14 cellular contexts compared by ENCODE assay signal in the genomic region with DNA sequence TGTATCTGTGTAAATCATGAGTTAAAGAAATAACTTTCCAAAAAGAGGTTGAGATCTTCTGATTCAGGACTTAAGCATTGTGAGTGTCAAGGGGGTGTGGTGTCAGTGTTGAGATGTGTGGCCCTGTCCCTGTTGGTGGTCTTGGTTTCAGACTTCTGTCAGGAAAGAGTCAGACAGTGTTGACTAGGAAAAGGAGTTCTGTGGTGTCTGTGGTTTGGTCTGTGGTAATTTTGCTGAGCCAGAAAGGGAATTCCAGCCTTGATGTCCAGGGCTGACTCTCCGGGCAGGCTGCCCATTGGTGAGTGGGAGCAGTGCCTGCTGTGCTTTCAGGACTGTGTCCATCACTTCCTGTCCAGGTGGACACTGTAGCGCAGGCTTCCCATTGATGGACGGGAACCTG. TPM values are rescaled to one million over a fixed set of nuclear protein-coding genes. Genes with fewer than 3 reads are reported as not detected.
DNase-seq lines count a peak whose midpoint lies in the region; ATAC-seq, FAIRE-seq and TF ChIP-seq lines count a peak whose summit lies in the region.
"Had no signal": no experiment of that assay in that cellular context is flagged by ENCODE, and none has a peak within 500 bp of the region (broad histone marks: within the 10 kb centered on the region; RNA-seq: fewer than 3 reads in every experiment).

No MANE protein-coding gene starts in this region.

- H3K14ac ChIP-seq in H9 (ENCODE audit: insufficient read depth, low read length): no peak overlapping the region

- H3K4me3 Mint-ChIP-seq in activated T-cell treated with anti-CD3 and anti-CD28 coated beads, Interleukin-2, amount 50 U/mL, for 72 hours: no peak overlapping the region
- no peak overlapping the region for H3K4me3 Mint-ChIP-seq in H9
- H3K4me3 Mint-ChIP-seq: activated CD4-positive, alpha-beta T cell treated with anti-CD3 and anti-CD28 coated beads, Interleukin-2, amount 10 ng/mL, durations not matched to agents 24 days and 14 days; activated naive CD8-positive, alpha-beta T cell treated with anti-CD3 and anti-CD28 coated beads, Interleukin-2, amount 10 ng/mL, durations not matched to agents 7 days and 5 days; immature natural killer cell had no signal

- H3K27me3 Mint-ChIP-seq in activated T-cell treated with anti-CD3 and anti-CD28 coated beads, Interleukin-2, amount 50 U/mL, for 72 hours (ENCODE audit: low read depth): peaks cover 89% of the 10 kb centered on the region
- peaks cover 51% of the 10 kb centered on the region for H3K27me3 Mint-ChIP-seq in H9 (ENCODE audit: low read depth)

- H2BK12ac ChIP-seq in H9 (ENCODE audit: insufficient read length, low read depth, low read length): no peak overlapping the region

- no peak overlapping the region for H3K56ac ChIP-seq in H9 (ENCODE audit: insufficient read length, low read depth, low read length)

- no peaks in the 10 kb centered on the region for H3K79me2 ChIP-seq in HepG2 (ENCODE audit: insufficient read depth, low read length)
- no peaks in the 10 kb centered on the region for H3K79me2 ChIP-seq in H9 (ENCODE audit: insufficient read depth, low read length)

- H3K27ac ChIP-seq in right lobe of liver: no peak overlapping the region
- H3K27ac ChIP-seq in HepG2 (ENCODE audit: extremely low read length, insufficient read depth, low read length): no peak overlapping the region
- no peak overlapping the region for H3K27ac ChIP-seq in H9 (ENCODE audit: insufficient read length, low read depth, low read length)

- POLR2A ChIA-PET in HepG2 (lab: Yijun Ruan, JAX): no interaction called here

- no peaks in the 10 kb centered on the region for H4K20me1 ChIP-seq in HepG2 (ENCODE audit: insufficient read depth, low read length)
- H4K20me1 ChIP-seq in H9 (ENCODE audit: control insufficient read depth, insufficient read depth, insufficient read length): no peaks in the 10 kb centered on the region

- CTCF ChIA-PET in HepG2 (lab: Yijun Ruan, JAX; ENCODE audit: low intra/inter-chr PET ratio, low total read pairs): interaction anchor here (0.8 to 2.6 kb wide), 2 partner anchors 185 to 188 kb away, joined by 3 to 27 read pairs; no protein-coding TSS in a partner anchor

- in situ Hi-C loops in HepG2 (cut with HindIII; ENCODE audit: extremely low pct_ligation_motif_present, low pct_unique_long_range_greater_than_20kb): loop anchor here (5.0 kb wide), 2 partner anchors 112 to 187 kb away; no protein-coding TSS in a partner anchor

- no peak overlapping the region for H3K4me2 ChIP-seq in HepG2 (ENCODE audit: low read depth, low read length)
- no peak overlapping the region for H3K4me2 ChIP-seq in H9 (ENCODE audit: insufficient read depth, insufficient read length, low read length)

- H3T11ph ChIP-seq in H9 (ENCODE audit: low read length): no peak overlapping the region

- H3K9me3 Mint-ChIP-seq in activated T-cell treated with anti-CD3 and anti-CD28 coated beads, Interleukin-2, amount 50 U/mL, for 72 hours: peaks cover 2 to 8% of the 10 kb centered on the region in 2 donors
- peaks cover 0 to 8% of the 10 kb centered on the region in 2 experiments; a peak in 4 of 5 replicates for H3K9me3 Mint-ChIP-seq in H9

- no peak for TF ChIP-seq CTCF in right lobe of liver (IDR thresholded peaks at IDR 0.05)
- TF ChIP-seq CTCF in HepG2 (CRISPR knock-in tag; IDR thresholded peaks at IDR 0.05): no peak
- TF ChIP-seq CTCF in H9 (conservative IDR thresholded peaks at IDR 0.05): no peak

- peaks cover 0 to 18% of the 10 kb centered on the region in 2 donors for H3K27me3 ChIP-seq in right lobe of liver
- no peaks in the 10 kb centered on the region; a peak in 1 of 5 replicates for H3K27me3 ChIP-seq in HepG2 (ENCODE audit: control insufficient read depth in 1 of 2, insufficient read depth in 2 of 2, low read length in 2 of 2)
- peaks cover 5% of the 10 kb centered on the region; the same call in 1 of the 2 replicates for H3K27me3 ChIP-seq in H9 (ENCODE audit: insufficient read depth, low read length)

- ATAC-seq in right lobe of liver (peak in 3 of 4 donors; percentile 9 to 43 (median 37)), HepG2 (no peak)
- no peak for ATAC-seq in activated T-cell treated with anti-CD3 and anti-CD28 coated beads, Interleukin-2, amount 50 U/mL, for 72 hours (replicated peaks in 1 of 2)

- H3K79me1 ChIP-seq in H9 (ENCODE audit: insufficient read depth, low read depth, low read length, poor library complexity, severe bottlenecking): no peaks in the 10 kb centered on the region

- H3K4ac ChIP-seq in H9 (ENCODE audit: low read depth, low read length): no peak overlapping the region

- H4K5ac ChIP-seq in H9 (ENCODE audit: insufficient read length, low read depth, low read length): no peak overlapping the region

- H3K9ac ChIP-seq in HepG2 (ENCODE audit: insufficient read depth, low read depth, low read length): no peak overlapping the region
- H3K9ac ChIP-seq in H9 (ENCODE audit: extremely low read depth, insufficient read length, low read length): no peak overlapping the region

- DNase-seq in right lobe of liver (peak in 1 of 3 donors; percentile 52), HepG2 (ENCODE audit: low spot score) (no peak), SW480 (ENCODE audit: low spot score) (peak; percentile 93), glomerular visceral epithelial cell (ENCODE audit: extremely low spot score) (peak; percentile 99), SKM-1 treated with dmso at 0.1 percent for 144 hours (lab: John Stamatoyannopoulos, UW; ENCODE audit: unreplicated experiment) (no peak), H9 (no peak), SKM-1 (lab: John Stamatoyannopoulos, UW; ENCODE audit: unreplicated experiment) (no peak)
- no peak for DNase-seq in activated T-cell treated with anti-CD3 and anti-CD28 coated beads, Interleukin-2, amount 50 U/mL, for 72 hours
- DNase-seq: activated CD4-positive, alpha-beta T cell treated with anti-CD3 and anti-CD28 coated beads, Interleukin-2, amount 10 ng/mL, durations not matched to agents 24 days and 14 days; activated naive CD8-positive, alpha-beta T cell treated with anti-CD3 and anti-CD28 coated beads, Interleukin-2, amount 10 ng/mL, durations not matched to agents 7 days and 5 days; AML-193; immature natural killer cell; NCI-H2029 treated with DMSO at 0.1 percent for 48 hours had no signal

- H4K8ac ChIP-seq in H9 (replicated peaks; ENCODE audit: insufficient read length, low read depth, low read length): no peak overlapping the region

- no peak overlapping the region for H3K27ac Mint-ChIP-seq in activated T-cell treated with anti-CD3 and anti-CD28 coated beads, Interleukin-2, amount 50 U/mL, for 72 hours
- no peak overlapping the region for H3K27ac Mint-ChIP-seq in H9
- H3K27ac Mint-ChIP-seq: activated CD4-positive, alpha-beta T cell treated with anti-CD3 and anti-CD28 coated beads, Interleukin-2, amount 10 ng/mL, durations not matched to agents 24 days and 14 days; activated naive CD8-positive, alpha-beta T cell treated with anti-CD3 and anti-CD28 coated beads, Interleukin-2, amount 10 ng/mL, durations not matched to agents 7 days and 5 days; immature natural killer cell had no signal

- H3K4me1 Mint-ChIP-seq in activated T-cell treated with anti-CD3 and anti-CD28 coated beads, Interleukin-2, amount 50 U/mL, for 72 hours (ENCODE audit: low read depth): peaks cover 19% of the 10 kb centered on the region
- H3K4me1 Mint-ChIP-seq in H9: peaks cover 9 to 14% of the 10 kb centered on the region in 2 experiments

- no peak overlapping the region for H2AK5ac ChIP-seq in H9 (ENCODE audit: insufficient read length, low read length)

- no peak for TF ChIP-seq POLR2A in right lobe of liver (IDR thresholded peaks at IDR 0.05)
- TF ChIP-seq POLR2A in HepG2 (IDR thresholded peaks at IDR 0.05; ENCODE audit: insufficient read depth in 1 of 2, low read depth in 2 of 2, low read length in 2 of 2): no peak

- no peak for TF ChIP-seq EP300 in HepG2 (IDR thresholded peaks at IDR 0.05; ENCODE audit: low read depth in 2 of 2, low read length in 2 of 2)
- no peak for TF ChIP-seq EP300 in HepG2 (CRISPR knock-in tag; IDR thresholded peaks at IDR 0.05; ENCODE audit: borderline replicate concordance)

- H2BK15ac ChIP-seq in H9 (ENCODE audit: low read depth, low read length): no peak overlapping the region

- no peak for TF ChIP-seq RAD21 in HepG2 (CRISPR knock-in tag; IDR thresholded peaks at IDR 0.05)

- intact Hi-C loops in right lobe of liver (cut with DNase I): loop anchor here (5.0 to 10.0 kb wide), 3 partner anchors 104 to 182 kb away; no protein-coding TSS in a partner anchor
- intact Hi-C loops in HepG2 (cut with micrococcal nuclease; ENCODE audit: unreplicated experiment): no loop called here

- H3K4me1 ChIP-seq in right lobe of liver (peaks cover 0 to 5% (median 0%) of the 10 kb centered on the region in 4 donors), HepG2 (ENCODE audit: insufficient read depth, low read length) (peaks cover 13% of the 10 kb centered on the region), H9 (ENCODE audit: insufficient read depth, low read length) (0 out of 2 replicates have a peak, but pooled peaks cover 2% of the 10 kb centered on the region)

- WGBS in right lobe of liver (ENCODE audit: insufficient coverage, low coverage, low lambda C conversion rate, missing lambda C conversion rate): 54% methylated on average over 3 of the region's 3 CpGs
- WGBS in HepG2 (ENCODE audit: low lambda C conversion rate): no CpG with 5 or more reads among the region's 3 CpGs
- WGBS in H9 (ENCODE audit: extremely low coverage, insufficient read length, low lambda C conversion rate): no CpG with 5 or more reads among the region's 3 CpGs

- H2AFZ ChIP-seq in HepG2 (ENCODE audit: low read length): no peak overlapping the region
- no peak overlapping the region for H2AFZ ChIP-seq in H9 (ENCODE audit: low read length)

- BruUV-seq in HepG2 (replicated peaks; lab: Mats Ljungman, UMichigan): no TSS peak

- no peak overlapping the region for H4K91ac ChIP-seq in H9 (ENCODE audit: insufficient read length, low read depth, low read length)

- H3K4me3 ChIP-seq in right lobe of liver (no peak overlapping the region), HepG2 (replicated peaks in 1 of 3; ENCODE audit: insufficient read depth in 1 of 3, low read depth in 2 of 3, low read length in 3 of 3) (no peak overlapping the region)

- FAIRE-seq in HepG2 (lab: Jason Lieb, UNC): no peak

- H3K36me3 ChIP-seq in right lobe of liver: no peaks in the 10 kb centered on the region
- no peaks in the 10 kb centered on the region for H3K36me3 ChIP-seq in HepG2 (replicated peaks in 1 of 2; ENCODE audit: control insufficient read depth in 1 of 2, insufficient read depth in 2 of 2, low read length in 2 of 2)

- peaks cover 8% of the 10 kb centered on the region for H3K23me2 ChIP-seq in H9 (ENCODE audit: insufficient read length, low read depth, low read length, poor library complexity, severe bottlenecking)

- no peak overlapping the region for H2BK120ac ChIP-seq in H9 (ENCODE audit: low read depth, low read length, poor library complexity, severe bottlenecking)

- no peaks in the 10 kb centered on the region for H3K9me3 ChIP-seq in right lobe of liver
- no peaks in the 10 kb centered on the region for H3K9me3 ChIP-seq in HepG2 (ENCODE audit: low read length)
- no peaks in the 10 kb centered on the region for H3K9me3 ChIP-seq in H9 (ENCODE audit: control insufficient read depth, low read depth, low read length)

- H3K18ac ChIP-seq in H9 (ENCODE audit: insufficient read length, low read depth, low read length): no peak overlapping the region

- H2BK5ac ChIP-seq in H9 (ENCODE audit: insufficient read length, low read length): no peak overlapping the region

- H2BK20ac ChIP-seq in H9 (ENCODE audit: low read depth, low read length, poor library complexity, severe bottlenecking): no peak overlapping the region

- no peak overlapping the region for H3K23ac ChIP-seq in H9 (ENCODE audit: insufficient read length, low read depth, low read length)

- H3K36me3 Mint-ChIP-seq in activated T-cell treated with anti-CD3 and anti-CD28 coated beads, Interleukin-2, amount 50 U/mL, for 72 hours (ENCODE audit: insufficient read depth in 2 of 2): peaks cover 4% of the 10 kb centered on the region in 2 donors
- H3K36me3 Mint-ChIP-seq in H9 (ENCODE audit: insufficient read depth in 1 of 3, low read depth in 3 of 3): no peaks in the 10 kb centered on the region; a peak in 1 of 7 replicates

RNA-seq across cellular contexts. Expression of a gene that starts 39.8 kb away (rescaled TPM):
- total RNA-seq in right lobe of liver (not detected), HepG2 (2016; rRNA removed; fragmentation: Illumina TruSeq; extraction: Trizol) (0.20 and 1.4 TPM in 2 replicates), H9 (2021) (0.33 TPM in 1 of 2 replicates, not detected in the other)
- 0.09 TPM in 1 of 2 replicates, not detected in the other for total RNA-seq in HepG2 (2016; cell fraction: cytosol; rRNA removed; fragmentation: Illumina TruSeq; extraction: Trizol; ENCODE audit: low read depth)
- total RNA-seq in HepG2 (2016; cell fraction: insoluble cytoplasmic fraction; rRNA removed; fragmentation: Illumina TruSeq; extraction: Trizol): 0.27 and 1.5 TPM in 2 replicates
- 0.28 and 0.43 TPM in 2 replicates for total RNA-seq in HepG2 (2016; cell fraction: membrane; rRNA removed; fragmentation: Illumina TruSeq; extraction: Trizol)
- total RNA-seq in HepG2 (2016; cell fraction: nucleus; rRNA removed; fragmentation: Illumina TruSeq; extraction: Trizol): 3.3 and 3.7 TPM in 2 replicates
- polyA plus RNA-seq in HepG2 (2011; rRNA removed): 1.1 and 1.2 TPM in 2 replicates
- 0.09 and 0.18 TPM in 2 replicates for polyA plus RNA-seq in HepG2 (2011; cell fraction: cytosol; rRNA removed)
- polyA plus RNA-seq in HepG2 (2011; cell fraction: nucleus; rRNA removed): 5.3 and 5.9 TPM in 2 replicates
- polyA plus RNA-seq in HepG2 (2012): 0.47 and 0.83 TPM in 2 replicates
- polyA plus RNA-seq in HepG2 (2016; cell fraction: cytosol; fragmentation: Illumina TruSeq; extraction: Trizol; ENCODE audit: low read depth): 0.05 TPM in 1 of 2 replicates, not detected in the other
- 0.14 and 0.24 TPM in 2 replicates for polyA plus RNA-seq in HepG2 (2016; cell fraction: insoluble cytoplasmic fraction; fragmentation: Illumina TruSeq; extraction: Trizol; ENCODE audit: low read depth)
- polyA plus RNA-seq in HepG2 (2016; cell fraction: membrane; fragmentation: Illumina TruSeq; extraction: Trizol; ENCODE audit: low read depth): 0.06 and 0.22 TPM in 2 replicates
- 7.1 and 7.2 TPM in 2 replicates for polyA plus RNA-seq in HepG2 (2016; cell fraction: nucleus; fragmentation: Illumina TruSeq; extraction: Trizol; ENCODE audit: insufficient read depth, low read depth)
- 0.07 and 0.10 TPM in 2 replicates for polyA minus RNA-seq in HepG2 (2011; rRNA and poly(A)+ RNA removed; ENCODE audit: low replicate concordance)
- not detected in 2 replicates for polyA minus RNA-seq in HepG2 (2011; cell fraction: cytosol; rRNA and poly(A)+ RNA removed)
- polyA minus RNA-seq in HepG2 (2011; cell fraction: nucleus; rRNA and poly(A)+ RNA removed): 1.7 and 2.2 TPM in 2 replicates
- not detected for total RNA-seq in activated T-cell treated with anti-CD3 and anti-CD28 coated beads, Interleukin-2, amount 50 U/mL, for 72 hours
- total RNA-seq: activated CD4-positive, alpha-beta T cell treated with anti-CD3 and anti-CD28 coated beads, Interleukin-2, amount 10 ng/mL, durations not matched to agents 24 days and 14 days; activated naive CD8-positive, alpha-beta T cell treated with anti-CD3 and anti-CD28 coated beads, Interleukin-2, amount 10 ng/mL, durations not matched to agents 7 days and 5 days had no signal
- polyA plus RNA-seq: immature natural killer cell had no signal

RNA-seq across cellular contexts. Expression of a gene that starts 43.9 kb away (rescaled TPM):
- not detected for total RNA-seq in right lobe of liver
- not detected in 2 replicates for total RNA-seq in HepG2 (2016; rRNA removed; fragmentation: Illumina TruSeq; extraction: Trizol)
- total RNA-seq in HepG2 (2016; cell fraction: cytosol; rRNA removed; fragmentation: Illumina TruSeq; extraction: Trizol; ENCODE audit: low read depth): not detected in 2 replicates
- total RNA-seq in HepG2 (2016; cell fraction: insoluble cytoplasmic fraction; rRNA removed; fragmentation: Illumina TruSeq; extraction: Trizol): not detected in 2 replicates
- total RNA-seq in HepG2 (2016; cell fraction: membrane; rRNA removed; fragmentation: Illumina TruSeq; extraction: Trizol): not detected in 2 replicates
- not detected in 2 replicates for total RNA-seq in HepG2 (2016; cell fraction: nucleus; rRNA removed; fragmentation: Illumina TruSeq; extraction: Trizol)
- not detected in 2 replicates for polyA plus RNA-seq in HepG2 (2011; rRNA removed)
- not detected in 2 replicates for polyA plus RNA-seq in HepG2 (2011; cell fraction: cytosol; rRNA removed)
- polyA plus RNA-seq in HepG2 (2011; cell fraction: nucleus; rRNA removed): not detected in 2 replicates
- not detected in 2 replicates for polyA plus RNA-seq in HepG2 (2012)
- polyA plus RNA-seq in HepG2 (2016; cell fraction: cytosol; fragmentation: Illumina TruSeq; extraction: Trizol; ENCODE audit: low read depth): not detected in 2 replicates
- not detected in 2 replicates for polyA plus RNA-seq in HepG2 (2016; cell fraction: insoluble cytoplasmic fraction; fragmentation: Illumina TruSeq; extraction: Trizol; ENCODE audit: low read depth)
- polyA plus RNA-seq in HepG2 (2016; cell fraction: membrane; fragmentation: Illumina TruSeq; extraction: Trizol; ENCODE audit: low read depth): not detected in 2 replicates
- polyA plus RNA-seq in HepG2 (2016; cell fraction: nucleus; fragmentation: Illumina TruSeq; extraction: Trizol; ENCODE audit: insufficient read depth, low read depth): not detected in 2 replicates
- polyA minus RNA-seq in HepG2 (2011; rRNA and poly(A)+ RNA removed; ENCODE audit: low replicate concordance): not detected in 2 replicates
- not detected in 2 replicates for polyA minus RNA-seq in HepG2 (2011; cell fraction: cytosol; rRNA and poly(A)+ RNA removed)
- not detected in 2 replicates for polyA minus RNA-seq in HepG2 (2011; cell fraction: nucleus; rRNA and poly(A)+ RNA removed)
- total RNA-seq in activated T-cell treated with anti-CD3 and anti-CD28 coated beads, Interleukin-2, amount 50 U/mL, for 72 hours: not detected
- total RNA-seq in H9 (2021): not detected in 2 replicates
- total RNA-seq: activated CD4-positive, alpha-beta T cell treated with anti-CD3 and anti-CD28 coated beads, Interleukin-2, amount 10 ng/mL, durations not matched to agents 24 days and 14 days; activated naive CD8-positive, alpha-beta T cell treated with anti-CD3 and anti-CD28 coated beads, Interleukin-2, amount 10 ng/mL, durations not matched to agents 7 days and 5 days; temporal lobe had no signal
- polyA plus RNA-seq: immature natural killer cell had no signal

RNA-seq across cellular contexts. Expression of a gene that starts 57.7 kb away (rescaled TPM):
- total RNA-seq in right lobe of liver (1 to 10 TPM in 1 of 6 experiments, under 1 TPM in 1, not detected in 4; 0.86 to 1.1 TPM), HepG2 (2016; rRNA removed; fragmentation: Illumina TruSeq; extraction: Trizol) (not detected in 2 replicates), H9 (2021) (not detected in 2 replicates)
- total RNA-seq in HepG2 (2016; cell fraction: cytosol; rRNA removed; fragmentation: Illumina TruSeq; extraction: Trizol; ENCODE audit: low read depth): not detected in 2 replicates
- total RNA-seq in HepG2 (2016; cell fraction: insoluble cytoplasmic fraction; rRNA removed; fragmentation: Illumina TruSeq; extraction: Trizol): not detected in 2 replicates
- total RNA-seq in HepG2 (2016; cell fraction: membrane; rRNA removed; fragmentation: Illumina TruSeq; extraction: Trizol): not detected in 2 replicates
- total RNA-seq in HepG2 (2016; cell fraction: nucleus; rRNA removed; fragmentation: Illumina TruSeq; extraction: Trizol): not detected in 2 replicates
- not detected in 2 replicates for polyA plus RNA-seq in HepG2 (2011; rRNA removed)
- not detected in 2 replicates for polyA plus RNA-seq in HepG2 (2011; cell fraction: cytosol; rRNA removed)
- not detected in 2 replicates for polyA plus RNA-seq in HepG2 (2011; cell fraction: nucleus; rRNA removed)
- polyA plus RNA-seq in HepG2 (2012): not detected in 2 replicates
- polyA plus RNA-seq in HepG2 (2016; cell fraction: cytosol; fragmentation: Illumina TruSeq; extraction: Trizol; ENCODE audit: low read depth): not detected in 2 replicates
- polyA plus RNA-seq in HepG2 (2016; cell fraction: insoluble cytoplasmic fraction; fragmentation: Illumina TruSeq; extraction: Trizol; ENCODE audit: low read depth): not detected in 2 replicates
- polyA plus RNA-seq in HepG2 (2016; cell fraction: membrane; fragmentation: Illumina TruSeq; extraction: Trizol; ENCODE audit: low read depth): not detected in 2 replicates
- polyA plus RNA-seq in HepG2 (2016; cell fraction: nucleus; fragmentation: Illumina TruSeq; extraction: Trizol; ENCODE audit: insufficient read depth, low read depth): not detected in 2 replicates
- not detected in 2 replicates for polyA minus RNA-seq in HepG2 (2011; rRNA and poly(A)+ RNA removed; ENCODE audit: low replicate concordance)
- polyA minus RNA-seq in HepG2 (2011; cell fraction: cytosol; rRNA and poly(A)+ RNA removed): not detected in 2 replicates
- polyA minus RNA-seq in HepG2 (2011; cell fraction: nucleus; rRNA and poly(A)+ RNA removed): not detected in 2 replicates
- total RNA-seq in activated T-cell treated with anti-CD3 and anti-CD28 coated beads, Interleukin-2, amount 50 U/mL, for 72 hours: not detected
- total RNA-seq: activated CD4-positive, alpha-beta T cell treated with anti-CD3 and anti-CD28 coated beads, Interleukin-2, amount 10 ng/mL, durations not matched to agents 24 days and 14 days; activated naive CD8-positive, alpha-beta T cell treated with anti-CD3 and anti-CD28 coated beads, Interleukin-2, amount 10 ng/mL, durations not matched to agents 7 days and 5 days; temporal lobe had no signal
- polyA plus RNA-seq: immature natural killer cell had no signal

Comparison
In these comparisons a context has a peak if more than half of its experiments do, and no peak if none do; other contexts are left out.
1. ATAC-seq: peak in right lobe of liver (3 of 4); none in HepG2 (single experiment) and activated T-cell treated with anti-CD3 and anti-CD28 coated beads, Interleukin-2, amount 50 U/mL, for 72 hours (0 of 2).
2. DNase-seq: peak in SW480 (single experiment) and glomerular visceral epithelial cell (single experiment); none in HepG2 (single experiment), SKM-1 treated with dmso at 0.1 percent for 144 hours (single experiment), activated T-cell treated with anti-CD3 and anti-CD28 coated beads, Interleukin-2, amount 50 U/mL, for 72 hours (0 of 2), H9 (single experiment) and SKM-1 (single experiment).